ENCODE assay signal across 9 cellular contexts in genomic region chr6:45327956-45328522, GRCh38. TPM values are rescaled to one million over a fixed set of nuclear protein-coding genes. Genes with fewer than 3 reads are reported as not detected.
DNase-seq lines count a peak whose midpoint lies in the region; ATAC-seq and TF ChIP-seq lines count a peak whose summit lies in the region.
"Had no signal": no experiment of that assay in that cellular context is flagged by ENCODE, and none has a peak within 500 bp of the region (broad histone marks: within the 10 kb centered on the region; RNA-seq: fewer than 3 reads in every experiment).

TSS of gene RUNX2 (plus strand) at chr6:45328330. CDS start at chr6:45328727, 397 bp downstream.

- WGBS in aorta, 2 donors, result 62 to 63% methylated on average over 5 of the region's 5 CpGs

- ATAC-seq in Right ventricle myocardium superior (ENCODE audit: poor library complexity) (peak; percentile 79), aorta (ENCODE audit: low FRiP score) (peak; percentile 48), GM21576 (IDR thresholded peaks at IDR 0.05; ENCODE audit: unreplicated experiment) (no peak)
- peak; percentile 88 for ATAC-seq in activated naive CD8-positive, alpha-beta T cell treated with anti-CD3 and anti-CD28 coated beads, Interleukin-2, amount 50 U/mL, for 24 hours

- no peaks in the 10 kb centered on the region for H3K27me3 Mint-ChIP-seq in activated naive CD8-positive, alpha-beta T cell treated with anti-CD3 and anti-CD28 coated beads, Interleukin-2, amount 50 U/mL, for 24 hours

- H3K27ac ChIP-seq in aorta (ENCODE audit: low read depth in 1 of 2, low read length in 2 of 2), result no peak within 1 kb of the TSS
- no peak within 1 kb of the TSS for H3K27ac ChIP-seq in WERI-Rb-1

- no peaks in the 10 kb centered on the region for H3K9me3 Mint-ChIP-seq in activated naive CD8-positive, alpha-beta T cell treated with anti-CD3 and anti-CD28 coated beads, Interleukin-2, amount 50 U/mL, for 24 hours

- intact Hi-C loops in Right ventricle myocardium superior (cut with DNase I) (no loop called here), cardiac septum (cut with DNase I) (loop anchor here (5.0 kb wide), 1 partner anchor 211 kb away; no protein-coding TSS in a partner anchor), aorta (cut with DNase I) (no loop called here)

- peak within 1 kb of the TSS; percentile 75 for H3K4me3 Mint-ChIP-seq in activated naive CD8-positive, alpha-beta T cell treated with anti-CD3 and anti-CD28 coated beads, Interleukin-2, amount 50 U/mL, for 24 hours

- H3K27ac Mint-ChIP-seq in activated naive CD8-positive, alpha-beta T cell treated with anti-CD3 and anti-CD28 coated beads, Interleukin-2, amount 50 U/mL, for 24 hours, result peak within 1 kb of the TSS; percentile 75

- TF ChIP-seq CTCF in kidney epithelial cell (IDR thresholded peaks at IDR 0.05; ENCODE audit: insufficient read depth, low read length, poor library complexity, severe bottlenecking) (no peak), WERI-Rb-1 (IDR thresholded peaks at IDR 0.05; ENCODE audit: low read depth, low read length) (no peak)

- H3K4me1 ChIP-seq in aorta (ENCODE audit: control insufficient read depth in 1 of 2, insufficient read depth in 2 of 2, low read length in 2 of 2), result no peaks in the 10 kb centered on the region

- H3K4me3 ChIP-seq in kidney epithelial cell (ENCODE audit: low read depth, low read length), result no peak within 1 kb of the TSS
- H3K4me3 ChIP-seq in aorta (ENCODE audit: low read length in 2 of 2), result no peak within 1 kb of the TSS
- H3K4me3 ChIP-seq in WERI-Rb-1 (ENCODE audit: low read depth, low read length), result no peak within 1 kb of the TSS

- H3K9me3 ChIP-seq in aorta (ENCODE audit: control insufficient read depth, low read length), result no peaks in the 10 kb centered on the region
- no peaks in the 10 kb centered on the region for H3K9me3 ChIP-seq in WERI-Rb-1 (ENCODE audit: severe bottlenecking)

- no peaks in the 10 kb centered on the region for H3K27me3 ChIP-seq in kidney epithelial cell (ENCODE audit: control insufficient read depth, insufficient read depth, low read length)
- no peaks in the 10 kb centered on the region for H3K27me3 ChIP-seq in aorta (ENCODE audit: control insufficient read depth in 1 of 2, insufficient read depth in 2 of 2, low read length in 1 of 2)
- H3K27me3 ChIP-seq in WERI-Rb-1 (ENCODE audit: insufficient read depth, low read depth, severe bottlenecking), result no peaks in the 10 kb centered on the region

- peaks cover 63% of the 10 kb centered on the region for H3K4me1 Mint-ChIP-seq in activated naive CD8-positive, alpha-beta T cell treated with anti-CD3 and anti-CD28 coated beads, Interleukin-2, amount 50 U/mL, for 24 hours

- no peaks in the 10 kb centered on the region for H3K36me3 ChIP-seq in kidney epithelial cell (ENCODE audit: control insufficient read depth, insufficient read depth, low read length)
- H3K36me3 ChIP-seq in aorta (ENCODE audit: control insufficient read depth in 1 of 2, insufficient read depth in 2 of 2, low read length in 1 of 2), result no peaks in the 10 kb centered on the region
- no peaks in the 10 kb centered on the region for H3K36me3 ChIP-seq in WERI-Rb-1

- H3K36me3 Mint-ChIP-seq in activated naive CD8-positive, alpha-beta T cell treated with anti-CD3 and anti-CD28 coated beads, Interleukin-2, amount 50 U/mL, for 24 hours (ENCODE audit: low read depth), result no peaks in the 10 kb centered on the region

- DNase-seq in Right ventricle myocardium superior (no peak), cardiac septum (ENCODE audit: low spot score) (no peak), kidney epithelial cell (ENCODE audit: low read depth) (peak; percentile 43), aorta (no peak), WERI-Rb-1 (no peak)
- peak; percentile 18 for DNase-seq in activated naive CD8-positive, alpha-beta T cell treated with anti-CD3 and anti-CD28 coated beads, Interleukin-2, amount 50 U/mL, for 24 hours
- no peak for DNase-seq in stimulated activated CD4-positive, alpha-beta T cell treated with anti-CD3 and anti-CD28 coated beads, Interleukin-4, amount 100 ng/mL, for 4 hours
- DNase-seq: DMS53 had no signal

RNA-seq across cellular contexts. Expression of gene RUNX2, which starts in this region (rescaled TPM):
- 0.24 TPM for total RNA-seq in Right ventricle myocardium superior
- 3.1 TPM for total RNA-seq in cardiac septum
- 9.2 and 11.0 TPM in 2 replicates for total RNA-seq in kidney epithelial cell
- total RNA-seq in aorta, result 1 to 10 TPM; 2.3 to 5.4 TPM
- 1 to 10 TPM; 1.0 to 1.5 TPM for polyA plus RNA-seq in aorta

Comparison
In these comparisons a context has a peak if more than half of its experiments do, and no peak if none do; other contexts are left out.
1. Peak in ATAC-seq in Right ventricle myocardium superior; RNA of the gene not detected or under 1 TPM.
2. DNase-seq: peak in activated naive CD8-positive, alpha-beta T cell treated with anti-CD3 and anti-CD28 coated beads, Interleukin-2, amount 50 U/mL, for 24 hours (single experiment) and kidney epithelial cell (single experiment); none in Right ventricle myocardium superior (single experiment), cardiac septum (single experiment), aorta (0 of 2), stimulated activated CD4-positive, alpha-beta T cell treated with anti-CD3 and anti-CD28 coated beads, Interleukin-4, amount 100 ng/mL, for 4 hours (0 of 2) and WERI-Rb-1 (single experiment).